Comparison of ENCODE assay signal across 8 cellular contexts in genomic region chr11:9003573-9004309, GRCh38. TPM values are rescaled to one million over a fixed set of nuclear protein-coding genes. Genes with fewer than 3 reads are reported as not detected.
A peak's percentile ranks its signal among the peaks of the same experiment; 100 is the strongest.
DNase-seq lines count a peak whose midpoint lies in the region; ATAC-seq and TF ChIP-seq lines count a peak whose summit lies in the region.

Gene NRIP3 (minus strand): TSS chr11:9004001. CDS start chr11:9003935, 66 bp downstream.

- H3K36me3 Mint-ChIP-seq in H9 (ENCODE audit: insufficient read depth in 1 of 3, low read depth in 3 of 3), result no peaks in the 10 kb centered on the region
- no peaks in the 10 kb centered on the region for H3K36me3 Mint-ChIP-seq in mesothelial cell of epicardium

- H3K27ac Mint-ChIP-seq in H9 (no peak within 1 kb of the TSS), mesothelial cell of epicardium (no peak within 1 kb of the TSS)

- in situ Hi-C loops in endometrial microvascular endothelial cells (cut with HindIII; ENCODE audit: inconsistent ontology term, low pct_unique_long_range_greater_than_20kb, low sequenced_read_pairs), result loop anchor here (25.0 kb wide), 1 partner anchor 134 kb away; no protein-coding TSS in a partner anchor

- no peak within 1 kb of the TSS for H2BK5ac ChIP-seq in H9 (ENCODE audit: insufficient read length, low read length)

- H3K9me3 Mint-ChIP-seq in H9 (no peaks in the 10 kb centered on the region), mesothelial cell of epicardium (no peaks in the 10 kb centered on the region)

- H3K36me3 ChIP-seq in BE2C, result no peaks in the 10 kb centered on the region

- peak within 1 kb of the TSS; percentile 24; the same call in 1 of the 2 replicates for H3K14ac ChIP-seq in H9 (ENCODE audit: insufficient read depth, low read length)

- TF ChIP-seq CTCF in BE2C (IDR thresholded peaks at IDR 0.05; ENCODE audit: low read depth, low read length) (no peak), H9 (conservative IDR thresholded peaks at IDR 0.05) (no peak), mesothelial cell of epicardium (IDR thresholded peaks at IDR 0.05; ENCODE audit: unreplicated experiment) (no peak)

- H3K4me1 ChIP-seq in BE2C (no peaks in the 10 kb centered on the region), H9 (ENCODE audit: insufficient read depth, low read length) (no peaks in the 10 kb centered on the region)

- no peak within 1 kb of the TSS for H4K8ac ChIP-seq in H9 (replicated peaks; ENCODE audit: insufficient read length, low read depth, low read length)

- no peak within 1 kb of the TSS for H2BK15ac ChIP-seq in H9 (ENCODE audit: low read depth, low read length)

- H2AFZ ChIP-seq in H9 (ENCODE audit: low read length), result no peak within 1 kb of the TSS

- peaks cover 24% of the 10 kb centered on the region for H3K27me3 ChIP-seq in BE2C
- peaks cover 27% of the 10 kb centered on the region for H3K27me3 ChIP-seq in H9 (ENCODE audit: insufficient read depth, low read length)

- no peak within 1 kb of the TSS for H3K4ac ChIP-seq in H9 (ENCODE audit: low read depth, low read length)

- H3K18ac ChIP-seq in H9 (ENCODE audit: insufficient read length, low read depth, low read length), result no peak within 1 kb of the TSS

- peaks cover 4 to 15% of the 10 kb centered on the region in 2 experiments for H3K4me1 Mint-ChIP-seq in H9
- H3K4me1 Mint-ChIP-seq in mesothelial cell of epicardium, result peaks cover 8% of the 10 kb centered on the region

- no peaks in the 10 kb centered on the region for H4K20me1 ChIP-seq in H9 (ENCODE audit: control insufficient read depth, insufficient read depth, insufficient read length)

- no peaks in the 10 kb centered on the region for H3K79me2 ChIP-seq in H9 (ENCODE audit: insufficient read depth, low read length)

- no peak within 1 kb of the TSS for H2BK12ac ChIP-seq in H9 (ENCODE audit: insufficient read length, low read depth, low read length)

- H3K23me2 ChIP-seq in H9 (ENCODE audit: insufficient read length, low read depth, low read length, poor library complexity, severe bottlenecking), result peaks cover 8% of the 10 kb centered on the region

- H3T11ph ChIP-seq in H9 (ENCODE audit: low read length), result no peak within 1 kb of the TSS

- H3K4me3 ChIP-seq in BE2C (ENCODE audit: low read depth, low read length), result peak within 1 kb of the TSS; percentile 19

- no peak within 1 kb of the TSS for H2BK120ac ChIP-seq in H9 (ENCODE audit: low read depth, low read length, poor library complexity, severe bottlenecking)

- WGBS in H9 (ENCODE audit: extremely low coverage, insufficient read length, low lambda C conversion rate), result no CpG with 5 or more reads among the region's 93 CpGs

- H2AK5ac ChIP-seq in H9 (ENCODE audit: insufficient read length, low read length), result no peak within 1 kb of the TSS

- H3K9ac ChIP-seq in H9 (ENCODE audit: extremely low read depth, insufficient read length, low read length), result no peak within 1 kb of the TSS

- no peak within 1 kb of the TSS for H4K91ac ChIP-seq in H9 (ENCODE audit: insufficient read length, low read depth, low read length)

- H3K4me2 ChIP-seq in H9 (ENCODE audit: insufficient read depth, insufficient read length, low read length), result peak within 1 kb of the TSS; percentile 83

- no peaks in the 10 kb centered on the region for H3K79me1 ChIP-seq in H9 (ENCODE audit: insufficient read depth, low read depth, low read length, poor library complexity, severe bottlenecking)

- H4K5ac ChIP-seq in H9 (ENCODE audit: insufficient read length, low read depth, low read length), result no peak within 1 kb of the TSS

- no peak within 1 kb of the TSS for H3K27ac ChIP-seq in H9 (ENCODE audit: insufficient read length, low read depth, low read length)

- DNase-seq in BE2C (peak; percentile 56), H9 (peak; percentile 61), NCI-H526 (lab: John Stamatoyannopoulos, UW) (peak; percentile 27 to 94), mesothelial cell of epicardium (ENCODE audit: low spot score in 2 of 2, unreplicated experiment in 2 of 2) (peak; percentile 60 to 76)
- peak; percentile 77 for DNase-seq in activated CD8-positive, alpha-beta memory T cell treated with anti-CD3 and anti-CD28 coated beads, Interleukin-2, amount 50 U/mL, for 4 hours
- DNase-seq in stimulated activated CD8-positive, alpha-beta memory T cell treated with anti-CD3 and anti-CD28 coated beads, Interleukin-12 subunit alpha, Interleukin-12 subunit beta, amount 100 ng/mL, for 4 hours (ENCODE audit: low read depth), result peak; percentile 53

- H2BK20ac ChIP-seq in H9 (ENCODE audit: low read depth, low read length, poor library complexity, severe bottlenecking), result no peak within 1 kb of the TSS

- ATAC-seq in HG03469 (IDR thresholded peaks at IDR 0.05; ENCODE audit: unreplicated experiment), result no peak

- H3K9me3 ChIP-seq in BE2C (no peaks in the 10 kb centered on the region), H9 (ENCODE audit: control insufficient read depth, low read depth, low read length) (no peaks in the 10 kb centered on the region)

- H3K4me3 Mint-ChIP-seq in H9 (peak within 1 kb of the TSS; percentile 55 to 82), mesothelial cell of epicardium (peak within 1 kb of the TSS; percentile 58)

- no peak within 1 kb of the TSS for H3K23ac ChIP-seq in H9 (ENCODE audit: insufficient read length, low read depth, low read length)

- no peak within 1 kb of the TSS for H3K56ac ChIP-seq in H9 (ENCODE audit: insufficient read length, low read depth, low read length)

- H3K27me3 Mint-ChIP-seq in H9 (ENCODE audit: low read depth) (peaks cover 81% of the 10 kb centered on the region), mesothelial cell of epicardium (ENCODE audit: low read depth) (peaks cover 85% of the 10 kb centered on the region)

RNA-seq across cellular contexts. Expression of gene NRIP3, which starts in this region (rescaled TPM):
- polyA plus RNA-seq in BE2C (2012; ENCODE audit: insufficient read depth, insufficient read length, low read depth), result not detected
- total RNA-seq in H9 (2021) (4.2 and 4.3 TPM in 2 replicates), endometrial microvascular endothelial cells (ENCODE audit: inconsistent ontology term) (26.9 TPM), mesothelial cell of epicardium (1.4 to 1.8 TPM (median 1.5 TPM) in 3 replicates)
